1 cellular context compared by ENCODE assay signal in genomic region chr17:32569171-32570080, GRCh38.
TF ChIP-seq lines count a peak whose summit lies in the region.

No MANE protein-coding gene starts in this region.

TF ChIP-seq in GM12878, 131 proteins besides CTCF, POLR2A, EP300 and RAD21 (continued from another document):
- TF ChIP-seq TCF3 (IDR thresholded peaks at IDR 0.05; ENCODE audit: borderline replicate concordance, insufficient read depth, low read depth, low read length): peak; percentile 59; the same call in 1 of the 2 replicates
- no peak; the same call in 1 of the 2 replicates for TF ChIP-seq JUNB (IDR thresholded peaks at IDR 0.05)
